2 cellular contexts compared by ENCODE assay signal in the genomic region with DNA sequence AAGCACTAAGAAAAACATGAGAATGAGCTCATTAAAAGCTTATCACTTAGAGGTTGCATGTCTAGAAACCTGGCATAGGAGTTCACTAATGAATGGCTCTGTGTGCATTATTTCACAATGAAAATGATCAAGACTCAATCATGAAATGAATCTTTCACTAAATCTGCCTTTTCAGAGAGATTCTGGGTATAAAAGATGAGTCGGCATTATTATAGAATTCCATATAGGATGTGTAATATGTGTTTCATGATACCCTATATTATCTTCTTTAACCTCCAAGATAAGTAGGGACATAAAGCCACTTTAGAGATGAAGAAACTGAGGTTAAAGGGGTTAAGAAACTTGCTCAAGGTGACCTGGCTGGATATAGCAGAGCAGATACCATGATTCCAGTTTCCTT.
TF ChIP-seq lines count a peak whose summit lies in the region.

No MANE protein-coding gene starts in this region.

TF ChIP-seq in HepG2, 621 proteins besides CTCF, POLR2A, EP300 and RAD21 (continued from another document):
- no peak for TF ChIP-seq GPBP1L1 (CRISPR knock-in tag; IDR thresholded peaks at IDR 0.05)
- TF ChIP-seq ZFP62 (CRISPR knock-in tag; IDR thresholded peaks at IDR 0.05): no peak
- TF ChIP-seq TMF1 (CRISPR knock-in tag; IDR thresholded peaks at IDR 0.05; ENCODE audit: low read depth): no peak
- TF ChIP-seq ZNF720 (CRISPR knock-in tag; IDR thresholded peaks at IDR 0.05): no peak
- no peak for TF ChIP-seq CBX2 (IDR thresholded peaks at IDR 0.05; ENCODE audit: low read depth, low read length)
- TF ChIP-seq CBX2 (CRISPR knock-in tag; IDR thresholded peaks at IDR 0.05; ENCODE audit: low read depth): no peak
- no peak for TF ChIP-seq IKZF4 (CRISPR knock-in tag; IDR thresholded peaks at IDR 0.05; ENCODE audit: borderline replicate concordance, low read depth, not compliant biosample characterization)
- TF ChIP-seq MAFF (IDR thresholded peaks at IDR 0.05; ENCODE audit: low read depth, low read length): peak; percentile 54

TF ChIP-seq in K562, 482 proteins besides CTCF, POLR2A, EP300 and RAD21 (continued from another document):
- TF ChIP-seq ZNF431 (CRISPR knock-in tag; IDR thresholded peaks at IDR 0.05) (no peak), ZNF212 (CRISPR knock-in tag; IDR thresholded peaks at IDR 0.05) (no peak), SUPT5H (IDR thresholded peaks at IDR 0.05) (no peak), POLR2AphosphoS5 (IDR thresholded peaks at IDR 0.05; ENCODE audit: control insufficient read depth, insufficient read depth, low read depth, low read length) (no peak), ZNF316 (IDR thresholded peaks at IDR 0.05) (peak; percentile 43; the same call in 1 of the 2 replicates)
- TF ChIP-seq, protein P1, sequence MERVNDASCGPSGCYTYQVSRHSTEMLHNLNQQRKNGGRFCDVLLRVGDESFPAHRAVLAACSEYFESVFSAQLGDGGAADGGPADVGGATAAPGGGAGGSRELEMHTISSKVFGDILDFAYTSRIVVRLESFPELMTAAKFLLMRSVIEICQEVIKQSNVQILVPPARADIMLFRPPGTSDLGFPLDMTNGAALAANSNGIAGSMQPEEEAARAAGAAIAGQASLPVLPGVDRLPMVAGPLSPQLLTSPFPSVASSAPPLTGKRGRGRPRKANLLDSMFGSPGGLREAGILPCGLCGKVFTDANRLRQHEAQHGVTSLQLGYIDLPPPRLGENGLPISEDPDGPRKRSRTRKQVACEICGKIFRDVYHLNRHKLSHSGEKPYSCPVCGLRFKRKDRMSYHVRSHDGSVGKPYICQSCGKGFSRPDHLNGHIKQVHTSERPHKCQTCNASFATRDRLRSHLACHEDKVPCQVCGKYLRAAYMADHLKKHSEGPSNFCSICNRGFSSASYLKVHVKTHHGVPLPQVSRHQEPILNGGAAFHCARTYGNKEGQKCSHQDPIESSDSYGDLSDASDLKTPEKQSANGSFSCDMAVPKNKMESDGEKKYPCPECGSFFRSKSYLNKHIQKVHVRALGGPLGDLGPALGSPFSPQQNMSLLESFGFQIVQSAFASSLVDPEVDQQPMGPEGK (CRISPR knock-in tag; IDR thresholded peaks at IDR 0.05; ENCODE audit: borderline replicate concordance): no peak
